In genomic region chr12:106144847-106145246, GRCh38 we compare ENCODE assay signal across 19 cellular contexts. TPM values are rescaled to one million over a fixed set of nuclear protein-coding genes. Genes with fewer than 3 reads are reported as not detected.
A peak's percentile ranks its signal among the peaks of the same experiment; 100 is the strongest.
DNase-seq lines count a peak whose midpoint lies in the region; ATAC-seq and FAIRE-seq lines count a peak whose summit lies in the region.
"Had no signal": no experiment of that assay in that cellular context is flagged by ENCODE, and none has a peak within 500 bp of the region (broad histone marks: within the 10 kb centered on the region; RNA-seq: fewer than 3 reads in every experiment).

No MANE protein-coding gene starts in this region.

- H3K4me3 Mint-ChIP-seq in activated T-helper 17 cell treated with anti-CD3 and anti-CD28 coated beads, Interleukin-2, amount 50 U/mL, for 72 hours, result no peak overlapping the region
- H3K4me3 Mint-ChIP-seq: naive B cell had no signal

- no peaks in the 10 kb centered on the region for H3K9me3 Mint-ChIP-seq in activated T-helper 17 cell treated with anti-CD3 and anti-CD28 coated beads, Interleukin-2, amount 50 U/mL, for 72 hours

- peaks cover 8% of the 10 kb centered on the region for H3K4me1 Mint-ChIP-seq in activated T-helper 17 cell treated with anti-CD3 and anti-CD28 coated beads, Interleukin-2, amount 50 U/mL, for 72 hours

- H3K36me3 Mint-ChIP-seq in activated T-helper 17 cell treated with anti-CD3 and anti-CD28 coated beads, Interleukin-2, amount 50 U/mL, for 72 hours (ENCODE audit: low read depth), result no peaks in the 10 kb centered on the region

- H3K27me3 Mint-ChIP-seq in activated T-helper 17 cell treated with anti-CD3 and anti-CD28 coated beads, Interleukin-2, amount 50 U/mL, for 72 hours, result peaks cover 39% of the 10 kb centered on the region
- H3K27me3 Mint-ChIP-seq: brain had no signal

- ATAC-seq in GM18868 (IDR thresholded peaks at IDR 0.05; ENCODE audit: unreplicated experiment) (peak; percentile 64), GM19035 (IDR thresholded peaks at IDR 0.05; ENCODE audit: unreplicated experiment) (no peak)
- ATAC-seq in activated T-helper 17 cell treated with anti-CD3 and anti-CD28 coated beads, Interleukin-2, amount 50 U/mL, for 72 hours (replicated peaks), result peak; percentile 93

- DNase-seq in AG08395 (ENCODE audit: low spot score) (peak; percentile 49), iris pigment epithelial cell (ENCODE audit: low read depth) (peak; percentile 57), iPS-NIHi11 (ENCODE audit: low spot score) (no peak), NK-92 (lab: John Stamatoyannopoulos, UW; ENCODE audit: unreplicated experiment) (no peak), frontal cortex (ENCODE audit: low spot score in 2 of 2) (no peak)
- DNase-seq: activated CD8-positive, alpha-beta memory T cell treated with anti-CD3 and anti-CD28 coated beads for 24 hours; activated gamma-delta T cell treated with Interleukin-2 at 50 U/mL for 16 hours; BE2C; DMS153; glutamatergic neuron; KBM-7; naive B cell; NCI-H187 treated with DMSO at 0.1 percent for 48 hours; stimulated activated CD4-positive, alpha-beta T cell treated with anti-CD3 and anti-CD28 coated beads, Interleukin-1b, Interleukin-23, amount 100 ng/mL, for 48 hours; trophoblast cell had no signal

- no peak overlapping the region for H3K27ac Mint-ChIP-seq in activated T-helper 17 cell treated with anti-CD3 and anti-CD28 coated beads, Interleukin-2, amount 50 U/mL, for 72 hours
- H3K27ac Mint-ChIP-seq: naive B cell had no signal

- FAIRE-seq in frontal cortex (lab: Jason Lieb, UNC), result no peak

RNA-seq across cellular contexts. Expression of gene NUAK1, which starts 6.1 kb away (rescaled TPM):
- total RNA-seq in activated T-helper 17 cell treated with anti-CD3 and anti-CD28 coated beads, Interleukin-2, amount 50 U/mL, for 72 hours, result not detected
- total RNA-seq in frontal cortex, result 54.6 TPM

Comparison
In these comparisons a context has a peak if more than half of its experiments do, and no peak if none do; other contexts are left out.
1. DNase-seq: peak in AG08395 (single experiment) and iris pigment epithelial cell (single experiment); none in iPS-NIHi11 (single experiment), NK-92 (single experiment) and frontal cortex (0 of 2).
2. RNA of gene NUAK1, which starts 6.1 kb away (total RNA-seq): 54.6 TPM in frontal cortex (single experiment); not detected in activated T-helper 17 cell treated with anti-CD3 and anti-CD28 coated beads, Interleukin-2, amount 50 U/mL, for 72 hours; every median in the first group is over 10 times any median in the second.